19 cellular contexts compared by ENCODE assay signal in genomic region chr1:6224733-6225132, GRCh38. TPM values are rescaled to one million over a fixed set of nuclear protein-coding genes. Genes with fewer than 3 reads are reported as not detected.
"Had no signal": no experiment of that assay in that cellular context is flagged by ENCODE, and none has a peak within 500 bp of the region (broad histone marks: within the 10 kb centered on the region; RNA-seq: fewer than 3 reads in every experiment).

No MANE protein-coding gene starts in this region.

- H3K9me3 Mint-ChIP-seq: activated naive CD4-positive, alpha-beta T cell treated with anti-CD3 and anti-CD28 coated beads, Interleukin-2, amount 50 U/mL, for 72 hours; activated T-cell treated with anti-CD3 and anti-CD28 coated beads, Interleukin-2, amount 50 U/mL, for 24 hours; natural killer cell treated with Interleukin-12 subunit alpha and Interleukin-12 subunit beta and Interleukin-15 and Interleukin-18, amount 100 ng/mL, for 72 hours; stimulated activated effector memory CD8-positive, alpha-beta T cell treated with anti-CD3 and anti-CD28 coated beads, Interleukin-12 subunit alpha, Interleukin-12 subunit beta, amount 100 ng/mL, for 72 hours had no signal

- H3K27ac Mint-ChIP-seq: natural killer cell treated with Interleukin-12 subunit alpha and Interleukin-12 subunit beta and Interleukin-15 and Interleukin-18, amount 100 ng/mL, for 72 hours; stimulated activated effector memory CD8-positive, alpha-beta T cell treated with anti-CD3 and anti-CD28 coated beads, Interleukin-12 subunit alpha, Interleukin-12 subunit beta, amount 100 ng/mL, for 72 hours had no signal

- H3K4me1 ChIP-seq: uterus had no signal

- H3K27me3 ChIP-seq: brain microvascular endothelial cell, tibial artery, uterus had no signal

- H3K9me3 ChIP-seq: tibial artery, uterus had no signal

- H3K27me3 Mint-ChIP-seq: activated T-cell treated with anti-CD3 and anti-CD28 coated beads, Interleukin-2, amount 50 U/mL, for 24 hours; natural killer cell treated with Interleukin-12 subunit alpha and Interleukin-12 subunit beta and Interleukin-15 and Interleukin-18, amount 100 ng/mL, for 72 hours had no signal

- H3K4me2 ChIP-seq: smooth muscle cell had no signal

- H3K36me3 ChIP-seq: uterus had no signal

- H3K4me3 Mint-ChIP-seq: activated T-cell treated with anti-CD3 and anti-CD28 coated beads, Interleukin-2, amount 50 U/mL, for 24 hours; natural killer cell treated with Interleukin-12 subunit alpha and Interleukin-12 subunit beta and Interleukin-15 and Interleukin-18, amount 100 ng/mL, for 72 hours; stimulated activated effector memory CD8-positive, alpha-beta T cell treated with anti-CD3 and anti-CD28 coated beads, Interleukin-12 subunit alpha, Interleukin-12 subunit beta, amount 100 ng/mL, for 72 hours had no signal

- H3K27ac ChIP-seq: brain microvascular endothelial cell, tibial artery, uterus had no signal

- DNase-seq: activated CD4-positive, alpha-beta T cell treated with anti-CD3 and anti-CD28 coated beads, Interleukin-2, amount 50 U/mL, for 4 hours; activated CD4-positive, CD25-positive, alpha-beta regulatory T cell treated with anti-CD3 and anti-CD28 coated beads, Interleukin-2, amount 50 U/mL, for 72 hours; activated effector memory CD4-positive, alpha-beta T cell treated with Interleukin-2 at 50 U/mL for 16 hours; activated T-cell treated with anti-CD3 and anti-CD28 coated beads, Interleukin-2, amount 50 U/mL, for 24 hours; amygdala; brain microvascular endothelial cell; mesenchymal stem cell; retina; tibial artery; uterus had no signal

- H3K4me3 ChIP-seq: smooth muscle cell, tibial artery, uterus had no signal

RNA-seq across cellular contexts. Expression of gene HES3, which starts 19.2 kb away (rescaled TPM):
- total RNA-seq: activated naive CD4-positive, alpha-beta T cell treated with anti-CD3 and anti-CD28 coated beads, Interleukin-2, amount 50 U/mL, for 72 hours; cerebellum; dermis microvascular lymphatic vessel endothelial cell; glomerular endothelial cell; natural killer cell treated with Interleukin-12 subunit alpha and Interleukin-12 subunit beta and Interleukin-15 and Interleukin-18, amount 100 ng/mL, for 72 hours; omental fat pad; smooth muscle cell; uterus had no signal
- polyA plus RNA-seq: esophagus, smooth muscle cell had no signal
